In the genomic region with DNA sequence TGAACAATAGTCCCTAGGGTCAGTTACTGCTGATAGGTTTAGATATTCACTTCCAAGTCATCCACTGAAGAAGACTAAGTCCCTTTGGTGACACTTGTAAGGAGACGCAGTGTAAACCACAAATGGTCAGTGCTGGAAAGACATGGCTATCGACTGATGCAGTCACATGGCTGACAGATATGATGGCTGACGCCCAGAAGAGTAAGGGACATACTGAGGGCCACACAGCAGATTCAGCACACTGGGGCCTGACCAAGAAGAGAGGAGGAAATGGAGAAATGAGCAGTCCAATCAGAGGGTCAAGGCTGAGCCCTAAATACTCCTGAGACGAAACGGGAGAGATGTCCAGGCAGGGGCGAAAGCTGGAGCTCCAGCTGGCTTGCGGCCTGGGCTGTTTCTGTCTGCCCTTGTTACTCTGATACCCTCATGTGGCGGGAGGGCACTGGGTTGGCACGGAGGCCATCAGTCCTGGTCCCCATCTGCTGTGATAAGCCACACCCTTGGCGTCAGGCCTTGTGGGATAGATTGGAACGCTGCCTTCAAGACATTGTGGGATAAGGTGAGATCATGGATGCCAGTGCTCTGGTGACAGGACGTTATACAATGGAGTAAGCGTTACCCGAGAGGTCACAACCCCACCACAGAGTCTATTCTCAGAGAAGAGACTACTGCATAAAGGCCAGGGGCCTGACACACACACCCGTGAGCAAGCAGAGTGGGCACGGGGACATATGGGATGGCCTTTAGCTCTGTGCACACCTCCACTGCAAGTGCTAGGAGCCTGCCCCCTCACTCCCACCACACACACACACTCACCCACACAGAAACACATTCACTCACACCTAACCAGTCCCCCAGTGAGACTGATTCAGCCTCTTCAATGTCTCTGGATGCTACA, we compare ENCODE assay signal across 16 cellular contexts.
"Had no signal": no experiment of that assay in that cellular context is flagged by ENCODE, and none has a peak within 500 bp of the region (broad histone marks: within the 10 kb centered on the region; RNA-seq: fewer than 3 reads in every experiment).

No MANE protein-coding gene starts in this region.

- H2AFZ ChIP-seq: neural progenitor cell, parathyroid adenoma had no signal

- H3K9ac ChIP-seq: neural progenitor cell, parathyroid adenoma had no signal

- H3K9me3 ChIP-seq: gastrocnemius medialis had no signal

- H3K4me1 ChIP-seq: gastrocnemius medialis, parathyroid adenoma had no signal

- H3K4me3 ChIP-seq: cardiac muscle cell, gastrocnemius medialis, neural progenitor cell had no signal

- DNase-seq: activated CD8-positive, alpha-beta memory T cell treated with anti-CD3 and anti-CD28 coated beads, Interleukin-2, amount 50 U/mL, for 4 hours; activated CD8-positive, alpha-beta T cell treated with anti-CD3 and anti-CD28 coated beads for 36 hours; activated naive CD4-positive, alpha-beta T cell treated with Interleukin-2 at 50 U/mL for 16 hours; activated naive CD8-positive, alpha-beta T cell treated with anti-CD3 and anti-CD28 coated beads, Interleukin-2, amount 50 U/mL, for 24 hours; activated T-cell treated with anti-CD3 and anti-CD28 coated beads, Interleukin-2, amount 50 U/mL, for 72 hours; effector CD8-positive, alpha-beta T cell; gastrocnemius medialis; hypothalamus; stimulated activated CD4-positive, alpha-beta T cell treated with anti-CD3 and anti-CD28 coated beads, Interleukin-2, amount 100 ng/mL, for 48 hours; stimulated activated naive CD8-positive, alpha-beta T cell treated with anti-CD3 and anti-CD28 coated beads, Interleukin-15, Interleukin-2, amounts not matched to agents 100 U/mL and 50 U/mL, for 24 hours; T-helper 9 cell had no signal

- H3K27ac ChIP-seq: cardiac muscle cell, neural progenitor cell, parathyroid adenoma had no signal

- H3K4me2 ChIP-seq: neural progenitor cell had no signal

- H3K27me3 ChIP-seq: neural progenitor cell had no signal

- ATAC-seq: activated CD8-positive, alpha-beta T cell treated with anti-CD3 and anti-CD28 coated beads for 36 hours; activated naive CD8-positive, alpha-beta T cell treated with anti-CD3 and anti-CD28 coated beads, Interleukin-2, amount 50 U/mL, for 24 hours; activated T-cell treated with anti-CD3 and anti-CD28 coated beads, Interleukin-2, amount 50 U/mL, for 72 hours; gastrocnemius medialis; stimulated activated naive CD8-positive, alpha-beta T cell treated with anti-CD3 and anti-CD28 coated beads, Interleukin-15, Interleukin-2, amounts not matched to agents 100 U/mL and 50 U/mL, for 24 hours had no signal

- FAIRE-seq: astrocyte, colon had no signal

- H3K79me2 ChIP-seq: parathyroid adenoma had no signal

- H3K36me3 ChIP-seq: cardiac muscle cell, gastrocnemius medialis, neural progenitor cell had no signal
